ENCODE assay signal across 25 cellular contexts in genomic region chr2:241475267-241475666, GRCh38.
"Had no signal": no experiment of that assay in that cellular context is flagged by ENCODE, and none has a peak within 500 bp of the region (broad histone marks: within the 10 kb centered on the region; RNA-seq: fewer than 3 reads in every experiment).

No MANE protein-coding gene starts in this region.

- ATAC-seq: effector memory CD8-positive, alpha-beta T cell; esophagus mucosa; gastrocnemius medialis; left lung; left ventricle myocardium superior; lower lobe of right lung had no signal

- DNase-seq: colonic mucosa; cortex of kidney; effector CD8-positive, alpha-beta T cell; effector memory CD8-positive, alpha-beta T cell; endodermal cell; erythroblast; esophagus squamous epithelium; foreskin fibroblast; foreskin melanocyte; gastrocnemius medialis; glutamatergic neuron; head of caudate nucleus; hypothalamus; immature natural killer cell; islet precursor cell; kidney; kidney glomerular epithelial cell; left lung; left ventricle myocardium superior; lower lobe of right lung; mesenchymal stem cell; mucosa of descending colon had no signal

- H3K79me2 ChIP-seq: hepatocyte had no signal

- H3K27me3 ChIP-seq: colonic mucosa, esophagus squamous epithelium, gastrocnemius medialis, hepatocyte, left lung had no signal

- H3K9me3 ChIP-seq: colonic mucosa, esophagus squamous epithelium, gastrocnemius medialis, left lung, lower lobe of right lung, mucosa of descending colon had no signal

- H3K27ac ChIP-seq: colonic mucosa, epithelial cell of prostate, esophagus squamous epithelium, gastrocnemius medialis, hepatocyte, left lung, lower lobe of right lung had no signal

- H3K4me2 ChIP-seq: hepatocyte had no signal

- H2AFZ ChIP-seq: hepatocyte had no signal

- H3K4me1 ChIP-seq: colonic mucosa, esophagus squamous epithelium, gastrocnemius medialis, left lung, lower lobe of right lung had no signal

- H3K4me3 ChIP-seq: colonic mucosa, esophagus squamous epithelium, gastrocnemius medialis, hepatocyte, left lung, lower lobe of right lung, mucosa of descending colon had no signal
